Comparison of ENCODE assay signal across 10 cellular contexts in genomic region chr2:205867371-205867770, GRCh38.
"Had no signal": no experiment of that assay in that cellular context is flagged by ENCODE, and none has a peak within 500 bp of the region (broad histone marks: within the 10 kb centered on the region; RNA-seq: fewer than 3 reads in every experiment).

No MANE protein-coding gene starts in this region.

- H3K4me3 Mint-ChIP-seq: GM23338, HFFc6 had no signal

- H3K27ac Mint-ChIP-seq: GM23338, HFFc6 had no signal

- H3K4me1 ChIP-seq: HAP-1 had no signal

- H2AFZ ChIP-seq: GM23248, GM23338 had no signal

- ATAC-seq: GM23338, HCT116 had no signal

- H3K9me3 Mint-ChIP-seq: GM23338, HFFc6 had no signal

- FAIRE-seq: H1, H54 had no signal

- H3K4me2 ChIP-seq: GM23338 had no signal

- H3K36me3 ChIP-seq: HAP-1 had no signal

- H3K9ac ChIP-seq: GM23248 had no signal

- H3K27ac ChIP-seq: GM23248 had no signal

- H3K9me3 ChIP-seq: HAP-1 had no signal

- H3K4me3 ChIP-seq: GM23248, GM23338, HAP-1 had no signal

- DNase-seq: GOT3, H7, HCEC 1CT, HFFc6 had no signal
